In the genomic region with DNA sequence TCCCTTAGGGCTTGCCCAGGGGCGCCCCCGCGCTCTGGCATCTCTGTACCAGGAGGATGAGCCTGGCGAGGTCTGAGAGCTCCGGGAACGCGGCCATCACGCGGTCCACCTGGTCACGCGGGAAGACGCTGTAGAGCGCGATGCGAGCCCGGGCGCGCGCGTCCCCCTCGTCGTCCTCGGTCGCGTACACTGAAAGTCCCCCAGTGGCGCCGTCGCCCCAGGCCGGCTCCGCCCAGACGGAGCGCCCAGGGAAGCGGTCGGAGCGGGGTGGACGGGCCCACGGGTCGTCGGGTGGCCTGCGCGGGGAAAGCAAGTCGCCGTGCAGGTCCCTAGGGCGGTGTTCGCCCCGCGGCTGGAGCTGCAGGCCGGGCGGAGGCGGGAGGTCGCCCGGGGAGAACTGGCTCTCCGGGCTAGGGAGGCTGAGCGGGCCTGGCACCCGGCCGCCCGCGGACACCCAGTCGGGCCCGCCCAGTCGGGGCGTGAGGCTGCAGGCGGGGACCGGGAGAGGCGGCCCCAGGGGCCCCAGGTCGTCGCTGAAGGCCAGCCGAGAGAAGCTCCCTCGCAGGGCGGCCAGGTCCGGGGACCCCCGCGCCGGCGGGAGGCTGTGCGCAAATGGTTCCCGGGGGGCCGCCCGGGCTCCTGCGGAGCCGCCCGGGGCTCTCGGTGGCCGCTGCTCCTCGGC, we compare ENCODE assay signal across 9 cellular contexts. TPM values are rescaled to one million over a fixed set of nuclear protein-coding genes. Genes with fewer than 3 reads are reported as not detected.
DNase-seq lines count a peak whose midpoint lies in the region; ATAC-seq and TF ChIP-seq lines count a peak whose summit lies in the region.
"Had no signal": no experiment of that assay in that cellular context is flagged by ENCODE, and none has a peak within 500 bp of the region (broad histone marks: within the 10 kb centered on the region; RNA-seq: fewer than 3 reads in every experiment).

No MANE protein-coding gene starts in this region.

- peak overlapping the region in 1 of 2 donors; percentile 9 for H3K4me3 ChIP-seq in body of pancreas
- peak overlapping the region; percentile 58 for H3K4me3 ChIP-seq in iPS-18c (ENCODE audit: insufficient read depth, low read depth, low read length)
- peak overlapping the region; percentile 32 for H3K4me3 ChIP-seq in skeletal muscle cell (ENCODE audit: low read depth, low read length)
- no peak overlapping the region for H3K4me3 ChIP-seq in OCI-LY7 (ENCODE audit: low read depth, low read length, poor library complexity, severe bottlenecking)

- no peaks in the 10 kb centered on the region for H3K36me3 ChIP-seq in body of pancreas (replicated peaks in 1 of 2; ENCODE audit: insufficient read depth in 1 of 2, low read depth in 2 of 2)
- peaks cover 46% of the 10 kb centered on the region for H3K36me3 ChIP-seq in OCI-LY7 (ENCODE audit: insufficient read depth, low read length)

- WGBS in body of pancreas, 2 donors: 13 to 67% methylated on average over 3 to 55 of the region's 85 CpGs

- CTCF ChIA-PET in OCI-LY7 (lab: Charles Lee; ENCODE audit: unreplicated experiment): no interaction called here

- H3K9me3 ChIP-seq in body of pancreas: no peaks in the 10 kb centered on the region
- peaks cover 2% of the 10 kb centered on the region for H3K9me3 ChIP-seq in iPS-18c (ENCODE audit: control insufficient read depth, insufficient read depth, low read length)
- no peaks in the 10 kb centered on the region for H3K9me3 ChIP-seq in OCI-LY7 (ENCODE audit: low read length)

- POLR2A ChIA-PET in OCI-LY7 (lab: Charles Lee): no interaction called here

- H3K79me2 ChIP-seq in OCI-LY7 (ENCODE audit: insufficient read depth, low read depth, low read length): no peaks in the 10 kb centered on the region

- TF ChIP-seq CTCF in body of pancreas (IDR thresholded peaks at IDR 0.05) (no peak), OCI-LY7 (conservative IDR thresholded peaks at IDR 0.05; ENCODE audit: low read length) (no peak)

- H3K27ac ChIP-seq in body of pancreas (no peak overlapping the region), OCI-LY7 (ENCODE audit: low read depth, low read length, poor library complexity, severe bottlenecking) (no peak overlapping the region)

- H3K9me2 ChIP-seq in OCI-LY7 (ENCODE audit: insufficient read depth, low read length): no peaks in the 10 kb centered on the region

- H3K27me3 ChIP-seq in body of pancreas: no peaks in the 10 kb centered on the region

- ATAC-seq in body of pancreas: peak; percentile 8
- ATAC-seq in HG02798 (IDR thresholded peaks at IDR 0.05; ENCODE audit: poor library complexity, unreplicated experiment): no peak

- H3K4me2 ChIP-seq in OCI-LY7 (ENCODE audit: low read length): no peak overlapping the region

- no peak for TF ChIP-seq POLR2A in body of pancreas (IDR thresholded peaks at IDR 0.05)

- no peak overlapping the region for H2AFZ ChIP-seq in OCI-LY7 (ENCODE audit: low read length)

- peak; percentile 77 for DNase-seq in GM03348 (ENCODE audit: low spot score)
- peak; percentile 23 to 54 (median 34) for DNase-seq in body of pancreas
- DNase-seq in skeletal muscle cell (ENCODE audit: low read depth): no peak
- DNase-seq in SW 1271 (lab: John Stamatoyannopoulos, UW): no peak
- DNase-seq in OCI-LY7 (ENCODE audit: low spot score): no peak
- DNase-seq in HuH-7.5 (ENCODE audit: low spot score): no peak
- DNase-seq: activated T-cell treated with anti-CD3 and anti-CD28 coated beads, Interleukin-2, amount 50 U/mL, for 72 hours had no signal

- BruUV-seq in OCI-LY7 (replicated peaks; lab: Mats Ljungman, UMichigan): no TSS peak

- intact Hi-C loops in body of pancreas (cut with DNase I) (no loop called here), OCI-LY7 (cut with micrococcal nuclease; ENCODE audit: unreplicated experiment) (no loop called here)

- H4K20me1 ChIP-seq in OCI-LY7 (ENCODE audit: insufficient read depth, low read length): no peaks in the 10 kb centered on the region

- H3K4me1 ChIP-seq in body of pancreas: peaks cover 44% of the 10 kb centered on the region
- no peaks in the 10 kb centered on the region for H3K4me1 ChIP-seq in OCI-LY7 (ENCODE audit: insufficient read depth, low read length, poor library complexity, severe bottlenecking)

RNA-seq across cellular contexts. Expression of a gene that starts 34.0 kb away (rescaled TPM):
- 1 to 10 TPM in 1 of 2 donors, under 1 TPM in 1; 0.52 to 2.6 TPM for total RNA-seq in body of pancreas
- 12.8 and 14.0 TPM in 2 replicates for total RNA-seq in OCI-LY7 (2014; rRNA removed; shearing (Covaris generic))
- total RNA-seq in OCI-LY7 (2022): 14.8 and 22.6 TPM in 2 replicates

RNA-seq across cellular contexts. Expression of a gene that starts 50.8 kb away (rescaled TPM):
- 1 to 10 TPM in 1 of 2 donors, not detected in 1; 1.3 TPM for total RNA-seq in body of pancreas
- 3.6 and 4.7 TPM in 2 replicates for total RNA-seq in OCI-LY7 (2014; rRNA removed; shearing (Covaris generic))
- 3.2 and 4.2 TPM in 2 replicates for total RNA-seq in OCI-LY7 (2022)

Comparison
In these comparisons a context has a peak if more than half of its experiments do, and no peak if none do; other contexts are left out.
1. DNase-seq: peak in GM03348 (single experiment) and body of pancreas (4 of 4); none in skeletal muscle cell (single experiment), SW 1271 (0 of 2), OCI-LY7 (single experiment) and HuH-7.5 (single experiment).